ENCODE assay signal across 1 cellular context in the genomic region with DNA sequence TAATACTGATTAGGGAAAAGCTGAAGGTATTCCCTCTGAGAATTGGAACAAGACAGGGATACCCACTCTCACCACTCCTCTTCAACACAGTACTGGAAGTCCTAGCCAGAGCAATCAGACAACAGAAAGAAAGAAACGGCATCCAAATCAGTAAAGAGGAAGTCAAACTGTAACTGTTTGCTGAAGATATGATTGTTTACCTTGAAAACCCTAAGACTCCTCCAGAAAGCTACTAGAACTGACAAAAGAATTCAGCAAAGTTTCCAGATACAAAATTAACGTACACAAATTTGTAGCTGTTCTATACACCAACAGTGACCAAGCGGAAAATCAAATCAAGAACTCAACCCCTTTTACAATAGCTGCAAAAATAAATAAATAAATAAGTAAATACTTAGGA.
A peak's percentile ranks its signal among the peaks of the same experiment; 100 is the strongest.
TF ChIP-seq lines count a peak whose summit lies in the region.

No MANE protein-coding gene starts in this region.

TF ChIP-seq in K562, 482 proteins besides CTCF, POLR2A, EP300 and RAD21 (continued from another document and continues in another):
- TF ChIP-seq, protein P1, sequence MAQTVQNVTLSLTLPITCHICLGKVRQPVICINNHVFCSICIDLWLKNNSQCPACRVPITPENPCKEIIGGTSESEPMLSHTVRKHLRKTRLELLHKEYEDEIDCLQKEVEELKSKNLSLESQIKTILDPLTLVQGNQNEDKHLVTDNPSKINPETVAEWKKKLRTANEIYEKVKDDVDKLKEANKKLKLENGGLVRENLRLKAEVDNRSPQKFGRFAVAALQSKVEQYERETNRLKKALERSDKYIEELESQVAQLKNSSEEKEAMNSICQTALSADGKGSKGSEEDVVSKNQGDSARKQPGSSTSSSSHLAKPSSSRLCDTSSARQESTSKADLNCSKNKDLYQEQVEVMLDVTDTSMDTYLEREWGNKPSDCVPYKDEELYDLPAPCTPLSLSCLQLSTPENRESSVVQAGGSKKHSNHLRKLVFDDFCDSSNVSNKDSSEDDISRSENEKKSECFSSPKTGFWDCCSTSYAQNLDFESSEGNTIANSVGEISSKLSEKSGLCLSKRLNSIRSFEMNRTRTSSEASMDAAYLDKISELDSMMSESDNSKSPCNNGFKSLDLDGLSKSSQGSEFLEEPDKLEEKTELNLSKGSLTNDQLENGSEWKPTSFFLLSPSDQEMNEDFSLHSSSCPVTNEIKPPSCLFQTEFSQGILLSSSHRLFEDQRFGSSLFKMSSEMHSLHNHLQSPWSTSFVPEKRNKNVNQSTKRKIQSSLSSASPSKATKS (CRISPR knock-in tag; IDR thresholded peaks at IDR 0.05) = no peak
- TF ChIP-seq HLTF (IDR thresholded peaks at IDR 0.05) (no peak), IFI16 (CRISPR knock-in tag; IDR thresholded peaks at IDR 0.05) (no peak), TRIM28 (IDR thresholded peaks at IDR 0.05) (no peak), SMARCC2 (IDR thresholded peaks at IDR 0.05; ENCODE audit: low read depth) (peak; percentile 59; the same call in 1 of the 2 replicates), SIRT6 (IDR thresholded peaks at IDR 0.05; ENCODE audit: low read depth, low read length) (no peak), ATF1 (CRISPR knock-in tag; IDR thresholded peaks at IDR 0.05) (no peak), ATF1 (tag; IDR thresholded peaks at IDR 0.05) (no peak), STAT5A (IDR thresholded peaks at IDR 0.05; ENCODE audit: borderline replicate concordance, low read length) (0 out of 2 replicates have a peak, but pooled peaks have one; percentile 12), RBBP5 (IDR thresholded peaks at IDR 0.05; ENCODE audit: borderline replicate concordance, insufficient read depth, low read length, poor library complexity, severe bottlenecking) (no peak), STAG1 (CRISPR knock-in tag; IDR thresholded peaks at IDR 0.05; ENCODE audit: borderline replicate concordance) (no peak), DPF2 (IDR thresholded peaks at IDR 0.05) (peak; percentile 65), KDM5B (IDR thresholded peaks at IDR 0.05; ENCODE audit: insufficient replicate concordance, low read depth, low read length) (no peak), ASH1L (IDR thresholded peaks at IDR 0.05; ENCODE audit: borderline replicate concordance, low read depth, partially characterized antibody) (no peak), ARID1B (IDR thresholded peaks at IDR 0.05) (peak; percentile 91), SMAD1 (IDR thresholded peaks at IDR 0.05; ENCODE audit: low read depth, low read length, partially characterized antibody) (no peak), TARDBP (IDR thresholded peaks at IDR 0.05) (no peak), PRMT5 (CRISPR knock-in tag; IDR thresholded peaks at IDR 0.05) (no peak), ZZZ3 (IDR thresholded peaks at IDR 0.05) (no peak), HCFC1 (IDR thresholded peaks at IDR 0.05; ENCODE audit: low read depth, low read length) (no peak), IRF2 (CRISPR knock-in tag; IDR thresholded peaks at IDR 0.05) (no peak), NCOR1 (IDR thresholded peaks at IDR 0.05) (peak; percentile 59)
- TF ChIP-seq, protein P2, sequence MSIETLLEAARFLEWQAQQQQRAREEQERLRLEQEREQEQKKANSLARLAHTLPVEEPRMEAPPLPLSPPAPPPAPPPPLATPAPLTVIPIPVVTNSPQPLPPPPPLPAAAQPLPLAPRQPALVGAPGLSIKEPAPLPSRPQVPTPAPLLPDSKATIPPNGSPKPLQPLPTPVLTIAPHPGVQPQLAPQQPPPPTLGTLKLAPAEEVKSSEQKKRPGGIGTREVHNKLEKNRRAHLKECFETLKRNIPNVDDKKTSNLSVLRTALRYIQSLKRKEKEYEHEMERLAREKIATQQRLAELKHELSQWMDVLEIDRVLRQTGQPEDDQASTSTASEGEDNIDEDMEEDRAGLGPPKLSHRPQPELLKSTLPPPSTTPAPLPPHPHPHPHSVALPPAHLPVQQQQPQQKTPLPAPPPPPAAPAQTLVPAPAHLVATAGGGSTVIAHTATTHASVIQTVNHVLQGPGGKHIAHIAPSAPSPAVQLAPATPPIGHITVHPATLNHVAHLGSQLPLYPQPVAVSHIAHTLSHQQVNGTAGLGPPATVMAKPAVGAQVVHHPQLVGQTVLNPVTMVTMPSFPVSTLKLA (conservative IDR thresholded peaks at IDR 0.05) = no peak
- TF ChIP-seq, protein P3, sequence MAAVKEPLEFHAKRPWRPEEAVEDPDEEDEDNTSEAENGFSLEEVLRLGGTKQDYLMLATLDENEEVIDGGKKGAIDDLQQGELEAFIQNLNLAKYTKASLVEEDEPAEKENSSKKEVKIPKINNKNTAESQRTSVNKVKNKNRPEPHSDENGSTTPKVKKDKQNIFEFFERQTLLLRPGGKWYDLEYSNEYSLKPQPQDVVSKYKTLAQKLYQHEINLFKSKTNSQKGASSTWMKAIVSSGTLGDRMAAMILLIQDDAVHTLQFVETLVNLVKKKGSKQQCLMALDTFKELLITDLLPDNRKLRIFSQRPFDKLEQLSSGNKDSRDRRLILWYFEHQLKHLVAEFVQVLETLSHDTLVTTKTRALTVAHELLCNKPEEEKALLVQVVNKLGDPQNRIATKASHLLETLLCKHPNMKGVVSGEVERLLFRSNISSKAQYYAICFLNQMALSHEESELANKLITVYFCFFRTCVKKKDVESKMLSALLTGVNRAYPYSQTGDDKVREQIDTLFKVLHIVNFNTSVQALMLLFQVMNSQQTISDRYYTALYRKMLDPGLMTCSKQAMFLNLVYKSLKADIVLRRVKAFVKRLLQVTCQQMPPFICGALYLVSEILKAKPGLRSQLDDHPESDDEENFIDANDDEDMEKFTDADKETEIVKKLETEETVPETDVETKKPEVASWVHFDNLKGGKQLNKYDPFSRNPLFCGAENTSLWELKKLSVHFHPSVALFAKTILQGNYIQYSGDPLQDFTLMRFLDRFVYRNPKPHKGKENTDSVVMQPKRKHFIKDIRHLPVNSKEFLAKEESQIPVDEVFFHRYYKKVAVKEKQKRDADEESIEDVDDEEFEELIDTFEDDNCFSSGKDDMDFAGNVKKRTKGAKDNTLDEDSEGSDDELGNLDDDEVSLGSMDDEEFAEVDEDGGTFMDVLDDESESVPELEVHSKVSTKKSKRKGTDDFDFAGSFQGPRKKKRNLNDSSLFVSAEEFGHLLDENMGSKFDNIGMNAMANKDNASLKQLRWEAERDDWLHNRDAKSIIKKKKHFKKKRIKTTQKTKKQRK (IDR thresholded peaks at IDR 0.05; ENCODE audit: borderline replicate concordance, low read depth, low read length) = no peak
- TF ChIP-seq, protein P4, sequence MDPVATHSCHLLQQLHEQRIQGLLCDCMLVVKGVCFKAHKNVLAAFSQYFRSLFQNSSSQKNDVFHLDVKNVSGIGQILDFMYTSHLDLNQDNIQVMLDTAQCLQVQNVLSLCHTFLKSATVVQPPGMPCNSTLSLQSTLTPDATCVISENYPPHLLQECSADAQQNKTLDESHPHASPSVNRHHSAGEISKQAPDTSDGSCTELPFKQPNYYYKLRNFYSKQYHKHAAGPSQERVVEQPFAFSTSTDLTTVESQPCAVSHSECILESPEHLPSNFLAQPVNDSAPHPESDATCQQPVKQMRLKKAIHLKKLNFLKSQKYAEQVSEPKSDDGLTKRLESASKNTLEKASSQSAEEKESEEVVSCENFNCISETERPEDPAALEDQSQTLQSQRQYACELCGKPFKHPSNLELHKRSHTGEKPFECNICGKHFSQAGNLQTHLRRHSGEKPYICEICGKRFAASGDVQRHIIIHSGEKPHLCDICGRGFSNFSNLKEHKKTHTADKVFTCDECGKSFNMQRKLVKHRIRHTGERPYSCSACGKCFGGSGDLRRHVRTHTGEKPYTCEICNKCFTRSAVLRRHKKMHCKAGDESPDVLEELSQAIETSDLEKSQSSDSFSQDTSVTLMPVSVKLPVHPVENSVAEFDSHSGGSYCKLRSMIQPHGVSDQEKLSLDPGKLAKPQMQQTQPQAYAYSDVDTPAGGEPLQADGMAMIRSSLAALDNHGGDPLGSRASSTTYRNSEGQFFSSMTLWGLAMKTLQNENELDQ (CRISPR knock-in tag; IDR thresholded peaks at IDR 0.05; ENCODE audit: borderline replicate concordance) = no peak
- TF ChIP-seq, protein P5, sequence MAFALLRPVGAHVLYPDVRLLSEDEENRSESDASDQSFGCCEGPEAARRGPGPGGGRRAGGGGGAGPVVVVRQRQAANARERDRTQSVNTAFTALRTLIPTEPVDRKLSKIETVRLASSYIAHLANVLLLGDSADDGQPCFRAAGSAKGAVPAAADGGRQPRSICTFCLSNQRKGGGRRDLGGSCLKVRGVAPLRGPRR (CRISPR knock-in tag; IDR thresholded peaks at IDR 0.05) = no peak
- TF ChIP-seq, protein P6, sequence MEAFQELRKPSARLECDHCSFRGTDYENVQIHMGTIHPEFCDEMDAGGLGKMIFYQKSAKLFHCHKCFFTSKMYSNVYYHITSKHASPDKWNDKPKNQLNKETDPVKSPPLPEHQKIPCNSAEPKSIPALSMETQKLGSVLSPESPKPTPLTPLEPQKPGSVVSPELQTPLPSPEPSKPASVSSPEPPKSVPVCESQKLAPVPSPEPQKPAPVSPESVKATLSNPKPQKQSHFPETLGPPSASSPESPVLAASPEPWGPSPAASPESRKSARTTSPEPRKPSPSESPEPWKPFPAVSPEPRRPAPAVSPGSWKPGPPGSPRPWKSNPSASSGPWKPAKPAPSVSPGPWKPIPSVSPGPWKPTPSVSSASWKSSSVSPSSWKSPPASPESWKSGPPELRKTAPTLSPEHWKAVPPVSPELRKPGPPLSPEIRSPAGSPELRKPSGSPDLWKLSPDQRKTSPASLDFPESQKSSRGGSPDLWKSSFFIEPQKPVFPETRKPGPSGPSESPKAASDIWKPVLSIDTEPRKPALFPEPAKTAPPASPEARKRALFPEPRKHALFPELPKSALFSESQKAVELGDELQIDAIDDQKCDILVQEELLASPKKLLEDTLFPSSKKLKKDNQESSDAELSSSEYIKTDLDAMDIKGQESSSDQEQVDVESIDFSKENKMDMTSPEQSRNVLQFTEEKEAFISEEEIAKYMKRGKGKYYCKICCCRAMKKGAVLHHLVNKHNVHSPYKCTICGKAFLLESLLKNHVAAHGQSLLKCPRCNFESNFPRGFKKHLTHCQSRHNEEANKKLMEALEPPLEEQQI (IDR thresholded peaks at IDR 0.05) = peak; percentile 46; the same call in 1 of the 2 replicates
- TF ChIP-seq, protein P7, sequence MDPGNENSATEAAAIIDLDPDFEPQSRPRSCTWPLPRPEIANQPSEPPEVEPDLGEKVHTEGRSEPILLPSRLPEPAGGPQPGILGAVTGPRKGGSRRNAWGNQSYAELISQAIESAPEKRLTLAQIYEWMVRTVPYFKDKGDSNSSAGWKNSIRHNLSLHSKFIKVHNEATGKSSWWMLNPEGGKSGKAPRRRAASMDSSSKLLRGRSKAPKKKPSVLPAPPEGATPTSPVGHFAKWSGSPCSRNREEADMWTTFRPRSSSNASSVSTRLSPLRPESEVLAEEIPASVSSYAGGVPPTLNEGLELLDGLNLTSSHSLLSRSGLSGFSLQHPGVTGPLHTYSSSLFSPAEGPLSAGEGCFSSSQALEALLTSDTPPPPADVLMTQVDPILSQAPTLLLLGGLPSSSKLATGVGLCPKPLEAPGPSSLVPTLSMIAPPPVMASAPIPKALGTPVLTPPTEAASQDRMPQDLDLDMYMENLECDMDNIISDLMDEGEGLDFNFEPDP (CRISPR knock-in tag; IDR thresholded peaks at IDR 0.05) = no peak
- TF ChIP-seq, protein P8, sequence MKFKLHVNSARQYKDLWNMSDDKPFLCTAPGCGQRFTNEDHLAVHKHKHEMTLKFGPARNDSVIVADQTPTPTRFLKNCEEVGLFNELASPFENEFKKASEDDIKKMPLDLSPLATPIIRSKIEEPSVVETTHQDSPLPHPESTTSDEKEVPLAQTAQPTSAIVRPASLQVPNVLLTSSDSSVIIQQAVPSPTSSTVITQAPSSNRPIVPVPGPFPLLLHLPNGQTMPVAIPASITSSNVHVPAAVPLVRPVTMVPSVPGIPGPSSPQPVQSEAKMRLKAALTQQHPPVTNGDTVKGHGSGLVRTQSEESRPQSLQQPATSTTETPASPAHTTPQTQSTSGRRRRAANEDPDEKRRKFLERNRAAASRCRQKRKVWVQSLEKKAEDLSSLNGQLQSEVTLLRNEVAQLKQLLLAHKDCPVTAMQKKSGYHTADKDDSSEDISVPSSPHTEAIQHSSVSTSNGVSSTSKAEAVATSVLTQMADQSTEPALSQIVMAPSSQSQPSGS (CRISPR knock-in tag; IDR thresholded peaks at IDR 0.05) = no peak
- TF ChIP-seq, protein P9, sequence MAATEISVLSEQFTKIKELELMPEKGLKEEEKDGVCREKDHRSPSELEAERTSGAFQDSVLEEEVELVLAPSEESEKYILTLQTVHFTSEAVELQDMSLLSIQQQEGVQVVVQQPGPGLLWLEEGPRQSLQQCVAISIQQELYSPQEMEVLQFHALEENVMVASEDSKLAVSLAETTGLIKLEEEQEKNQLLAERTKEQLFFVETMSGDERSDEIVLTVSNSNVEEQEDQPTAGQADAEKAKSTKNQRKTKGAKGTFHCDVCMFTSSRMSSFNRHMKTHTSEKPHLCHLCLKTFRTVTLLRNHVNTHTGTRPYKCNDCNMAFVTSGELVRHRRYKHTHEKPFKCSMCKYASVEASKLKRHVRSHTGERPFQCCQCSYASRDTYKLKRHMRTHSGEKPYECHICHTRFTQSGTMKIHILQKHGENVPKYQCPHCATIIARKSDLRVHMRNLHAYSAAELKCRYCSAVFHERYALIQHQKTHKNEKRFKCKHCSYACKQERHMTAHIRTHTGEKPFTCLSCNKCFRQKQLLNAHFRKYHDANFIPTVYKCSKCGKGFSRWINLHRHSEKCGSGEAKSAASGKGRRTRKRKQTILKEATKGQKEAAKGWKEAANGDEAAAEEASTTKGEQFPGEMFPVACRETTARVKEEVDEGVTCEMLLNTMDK (IDR thresholded peaks at IDR 0.05; ENCODE audit: borderline replicate concordance, insufficient read depth, low read depth, low read length, poor library complexity, severe bottlenecking) = no peak
